1 cellular context compared by ENCODE assay signal in the genomic region with DNA sequence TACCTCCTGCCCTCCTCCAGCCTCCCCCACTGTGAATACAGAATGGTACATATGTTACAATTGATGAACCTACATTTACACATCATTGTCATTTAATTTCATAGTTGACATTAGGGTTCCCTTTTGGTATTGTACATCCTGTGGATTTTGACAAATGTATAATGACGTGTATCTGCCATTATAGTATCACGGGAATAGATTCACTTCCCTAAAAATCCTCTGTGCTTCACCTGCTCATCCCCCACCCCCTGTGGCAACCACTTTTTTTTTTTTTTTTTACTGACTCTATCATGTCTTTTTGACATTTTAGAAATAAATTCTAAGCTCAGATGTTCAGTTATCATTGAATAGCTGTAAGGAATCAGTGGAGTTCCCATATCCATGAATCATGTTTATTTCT.
TF ChIP-seq lines count a peak whose summit lies in the region.

No MANE protein-coding gene starts in this region.

TF ChIP-seq in HepG2, 621 proteins besides CTCF, POLR2A, EP300 and RAD21:
- TF ChIP-seq CREB1 (IDR thresholded peaks at IDR 0.05) (0 out of 2 replicates have a peak, but pooled peaks have one; percentile 3), CREB1 (CRISPR knock-in tag; IDR thresholded peaks at IDR 0.05) (no peak), NR2F1 (CRISPR knock-in tag; IDR thresholded peaks at IDR 0.05) (no peak)
TF ChIP-seq in HepG2: peak in this region for 1.
